Comparison of ENCODE assay signal across 8 cellular contexts in the genomic region with DNA sequence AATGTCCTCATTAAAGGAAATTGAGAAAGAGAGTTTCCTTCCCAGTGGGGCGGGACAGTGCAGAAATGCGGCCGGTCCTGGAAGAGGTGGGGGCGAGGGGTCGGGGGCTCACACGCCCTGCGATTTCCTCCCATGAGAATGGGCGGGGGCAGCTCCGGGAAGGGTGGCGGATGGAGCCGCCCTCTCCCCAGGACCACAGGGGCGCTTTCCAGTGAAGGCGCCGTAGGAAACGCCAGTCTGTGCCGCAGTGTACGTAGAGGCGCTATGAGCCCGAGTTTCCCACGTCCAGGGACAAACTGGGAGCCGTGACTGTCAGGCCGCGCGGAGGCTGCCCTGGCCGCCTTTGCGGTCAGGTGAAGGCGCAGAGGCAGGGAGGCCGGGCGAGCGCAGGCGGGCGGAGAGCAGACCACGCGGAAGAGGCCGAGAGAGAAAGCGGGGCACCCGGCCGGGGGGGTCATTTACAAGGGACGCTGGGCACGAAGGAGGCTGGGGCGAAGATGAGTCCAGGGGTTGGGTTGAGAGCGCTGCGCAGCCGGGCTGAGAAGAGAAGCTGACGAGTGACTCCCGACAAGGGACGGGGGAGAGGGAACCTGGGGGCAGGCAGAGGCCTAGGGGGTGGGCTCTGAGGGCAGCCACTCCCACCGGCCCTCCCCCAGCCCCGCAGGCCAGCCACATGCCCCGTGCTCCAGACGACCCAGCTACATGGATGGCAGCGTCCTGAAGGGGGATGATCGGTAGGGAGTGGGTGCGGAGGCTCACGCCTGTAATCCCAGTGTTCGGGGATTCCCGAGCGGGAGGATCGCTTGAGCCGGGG. TPM values are rescaled to one million over a fixed set of nuclear protein-coding genes. Genes with fewer than 3 reads are reported as not detected.
DNase-seq lines count a peak whose midpoint lies in the region; ATAC-seq and TF ChIP-seq lines count a peak whose summit lies in the region.

No MANE protein-coding gene starts in this region.

- H3K36me3 ChIP-seq in BJ (ENCODE audit: control insufficient read depth, insufficient read depth, low read length) (no peaks in the 10 kb centered on the region), ectodermal cell (ENCODE audit: control insufficient read depth, insufficient read depth, low read length) (no peaks in the 10 kb centered on the region), lung (ENCODE audit: control insufficient read depth in 2 of 2, insufficient read depth in 2 of 2, low read length in 2 of 2) (no peaks in the 10 kb centered on the region)

- peaks cover 9% of the 10 kb centered on the region for H3K4me1 ChIP-seq in ectodermal cell (ENCODE audit: control insufficient read depth, insufficient read depth, low read length)
- peaks cover 4 to 5% of the 10 kb centered on the region in 2 donors for H3K4me1 ChIP-seq in lung (ENCODE audit: control insufficient read depth in 2 of 2, insufficient read depth in 2 of 2, low read length in 2 of 2)

- CTCF ChIA-PET in BJ (lab: Yijun Ruan, JAX), result no interaction called here

- peak overlapping the region; percentile 50 for H3K27ac ChIP-seq in ectodermal cell (ENCODE audit: insufficient read depth, low read depth, low read length, poor library complexity, severe bottlenecking)
- peak overlapping the region; percentile 77 to 96 for H3K27ac ChIP-seq in lung (ENCODE audit: low read depth in 1 of 2, low read length in 1 of 2)

- DNase-seq in BJ (ENCODE audit: low read depth) (no peak), GM19238 (ENCODE audit: insufficient read length, low spot score) (peak; percentile 72), lung (ENCODE audit: low spot score) (peak; percentile 71)
- DNase-seq in activated CD4-positive, alpha-beta T cell treated with anti-CD3 and anti-CD28 coated beads, Interleukin-2, amount 50 U/mL, for 1 hour, result peak; percentile 37
- peak; percentile 32 to 55 for DNase-seq in stimulated activated CD8-positive, alpha-beta memory T cell treated with anti-CD3 and anti-CD28 coated beads, Interleukin-15, amount 100 ng/mL, for 48 hours (ENCODE audit: low read depth in 2 of 2)

- peaks cover 2% of the 10 kb centered on the region; the same call in 1 of the 2 replicates for H3K27me3 ChIP-seq in BJ (ENCODE audit: control insufficient read depth, insufficient read depth, low read length)
- peaks cover 9% of the 10 kb centered on the region for H3K27me3 ChIP-seq in ectodermal cell (ENCODE audit: control insufficient read depth, insufficient read depth, low read length, poor library complexity, severe bottlenecking)
- H3K27me3 ChIP-seq in lung (ENCODE audit: control insufficient read depth, insufficient read depth), result no peaks in the 10 kb centered on the region

- WGBS in ectodermal cell, 2 experiments, result 2% methylated on average over 60 of the region's 60 CpGs
- 2% methylated on average over 58 to 60 of the region's 60 CpGs for WGBS in lung, 2 donors

- H3K4me3 ChIP-seq in BJ (ENCODE audit: low read depth, low read length) (peak overlapping the region; percentile 50), ectodermal cell (ENCODE audit: insufficient read depth, low read depth, low read length) (peak overlapping the region; percentile 49), lung (peak overlapping the region; percentile 43)

- POLR2A ChIA-PET in BJ (lab: Charles Lee), result no interaction called here

- TF ChIP-seq CTCF in BJ (IDR thresholded peaks at IDR 0.05; ENCODE audit: insufficient read depth, low read depth, low read length), result no peak
- TF ChIP-seq CTCF in lung (IDR thresholded peaks at IDR 0.05; ENCODE audit: control extremely low read depth, extremely low read depth), result no peak

- no peaks in the 10 kb centered on the region for H3K9me3 ChIP-seq in ectodermal cell (ENCODE audit: control insufficient read depth, low read length)
- no peaks in the 10 kb centered on the region for H3K9me3 ChIP-seq in lung (ENCODE audit: control insufficient read depth in 2 of 2, insufficient read depth in 1 of 2, low read length in 1 of 2)

- ATAC-seq in HG03457 (IDR thresholded peaks at IDR 0.05; ENCODE audit: unreplicated experiment), result peak; percentile 40
- peak; percentile 67 for ATAC-seq in lung (ENCODE audit: insufficient read depth, low FRiP score)
- ATAC-seq in GM18519 (IDR thresholded peaks at IDR 0.05; ENCODE audit: low FRiP score, unreplicated experiment), result no peak

RNA-seq across cellular contexts. Expression of gene ALOX5, which starts 45.0 kb away (rescaled TPM):
- polyA plus RNA-seq in BJ (2011; rRNA removed), result not detected in 2 replicates
- not detected in 2 replicates for polyA minus RNA-seq in BJ (2011; rRNA and poly(A)+ RNA removed)
- 1.4 TPM for polyA plus RNA-seq in ectodermal cell (2013, experiment 1 of 4)
- polyA plus RNA-seq in ectodermal cell (2013, experiment 2 of 4), result 2.2 TPM
- 0.91 TPM for polyA plus RNA-seq in ectodermal cell (2013, experiment 3 of 4)
- 1.9 TPM for polyA plus RNA-seq in ectodermal cell (2013, experiment 4 of 4)
- total RNA-seq in lung, result 100 to 1,000 TPM in 1 of 2 donors, 10 to 100 TPM in 1; 21.5 to 190 TPM
- 100 to 1,000 TPM in 1 of 2 donors, 10 to 100 TPM in 1; 98.6 to 270 TPM for polyA plus RNA-seq in lung

Comparison
In these comparisons a context has a peak if more than half of its experiments do, and no peak if none do; other contexts are left out.
1. RNA of gene ALOX5, which starts 45.0 kb away (polyA plus RNA-seq): 98.6 to 270 TPM in lung; not detected in BJ; every median in the first group is over 10 times any median in the second.
2. Peak in every context shown above with its lines, with median percentiles within 50 percentile points of each other: H3K4me3 ChIP-seq.